In the genomic region with DNA sequence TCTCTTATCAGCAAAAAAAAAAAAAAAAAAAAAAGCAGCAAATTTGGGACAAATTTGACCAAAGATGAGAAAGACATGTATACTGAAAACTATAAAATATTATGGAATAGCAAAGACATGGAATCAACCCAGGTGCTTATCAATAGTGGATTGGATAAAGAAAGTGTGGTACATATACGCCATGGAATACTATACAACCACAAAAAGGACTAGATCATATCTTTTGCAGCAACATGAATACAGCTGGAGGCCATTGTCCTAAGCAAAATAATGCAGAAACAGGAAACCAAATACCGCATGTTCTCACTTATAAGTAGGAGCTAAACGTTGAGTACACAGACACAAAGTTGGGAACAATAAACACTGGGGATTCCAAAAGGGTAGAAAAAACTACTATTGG, we compare ENCODE assay signal across 20 cellular contexts. TPM values are rescaled to one million over a fixed set of nuclear protein-coding genes. Genes with fewer than 3 reads are reported as not detected.
"Had no signal": no experiment of that assay in that cellular context is flagged by ENCODE, and none has a peak within 500 bp of the region (broad histone marks: within the 10 kb centered on the region; RNA-seq: fewer than 3 reads in every experiment).

No MANE protein-coding gene starts in this region.

- FAIRE-seq: RCC 7860 had no signal

- DNase-seq: Karpas-422, KG1, MG63, NCI-H1092, NCI-H1105 treated with DMSO at 0.1 percent for 48 hours, NCI-H1417 treated with DMSO at 0.1 percent for 48 hours, NCI-H146, NCI-H1694 treated with DMSO at 0.1 percent for 48 hours, NCI-H1930, NCI-H2081, NCI-H2107, NCI-H2227 treated with DMSO at 0.1 percent for 48 hours, NCI-H524 treated with DMSO at 0.1 percent for 48 hours, NCI-H774, RPMI8226, SHP77 had no signal

RNA-seq across cellular contexts. Expression of gene LYVE1, which starts 25.7 kb away (rescaled TPM):
- total RNA-seq: HT-29, NCI-H460, SK-MEL-5 had no signal
